Comparison of ENCODE assay signal across 10 cellular contexts in genomic region chr2:3001595-3002184, GRCh38.
A peak's percentile ranks its signal among the peaks of the same experiment; 100 is the strongest.
DNase-seq lines count a peak whose midpoint lies in the region; ATAC-seq, FAIRE-seq and TF ChIP-seq lines count a peak whose summit lies in the region.
"Had no signal": no experiment of that assay in that cellular context is flagged by ENCODE, and none has a peak within 500 bp of the region (broad histone marks: within the 10 kb centered on the region; RNA-seq: fewer than 3 reads in every experiment).

No MANE protein-coding gene starts in this region.

- no peaks in the 10 kb centered on the region for H3K9me1 ChIP-seq in K562 (ENCODE audit: control insufficient read depth, insufficient read depth, low read length)

- DNase-seq in GM06990 (ENCODE audit: extremely low read depth, insufficient read length) (no peak), K562 (ENCODE audit: extremely low read depth in 1 of 4, low spot score in 3 of 4) (peak in 1 of 4 experiments; percentile 18), naive B cell (peak; percentile 5), T1000 (lab: John Stamatoyannopoulos, UW) (no peak)
- no peak for DNase-seq in stimulated activated CD4-positive, alpha-beta T cell treated with anti-CD3 and anti-CD28 coated beads, Interleukin-2, amount 100 ng/mL, for 48 hours
- DNase-seq in activated T-cell treated with anti-CD3 and anti-CD28 coated beads, Interleukin-2, amount 50 U/mL, for 24 hours, result no peak

- H3K79me2 ChIP-seq in K562 (ENCODE audit: control insufficient read depth, insufficient read depth, low read length), result no peaks in the 10 kb centered on the region

- POLR2A ChIA-PET in K562 (lab: Yijun Ruan, JAX), result no interaction called here

- peaks cover 0 to 7% (median 6%) of the 10 kb centered on the region in 3 donors for H3K4me1 Mint-ChIP-seq in naive B cell
- peaks cover 2% of the 10 kb centered on the region for H3K4me1 Mint-ChIP-seq in activated T-cell treated with anti-CD3 and anti-CD28 coated beads, Interleukin-2, amount 50 U/mL, for 24 hours (ENCODE audit: low read depth)

- H3K9ac ChIP-seq in K562 (ENCODE audit: insufficient read depth in 1 of 2, low read depth in 2 of 2, low read length in 2 of 2), result no peak overlapping the region

- H3K9me3 ChIP-seq in K562 (replicated peaks; ENCODE audit: control insufficient read depth, insufficient read depth, low read depth, low read length) (no peaks in the 10 kb centered on the region), gastroesophageal sphincter (no peaks in the 10 kb centered on the region)
- H3K9me3 ChIP-seq: suprapubic skin had no signal

- H4K20me1 ChIP-seq in K562 (replicated peaks; ENCODE audit: control insufficient read depth, insufficient read depth, low read length), result no peaks in the 10 kb centered on the region

- CTCF ChIA-PET in K562 (lab: Yijun Ruan, JAX; ENCODE audit: low intra/inter-chr PET ratio), result no interaction called here

- in situ Hi-C loops in K562 (cut with MboI), result no loop called here

- no peak overlapping the region for H3K4me3 ChIP-seq in GM06990 (replicated peaks; ENCODE audit: low read depth, low read length)
- H3K4me3 ChIP-seq in K562, result no peak overlapping the region
- no peak overlapping the region for H3K4me3 ChIP-seq in gastroesophageal sphincter
- H3K4me3 ChIP-seq: suprapubic skin had no signal

- intact Hi-C loops in K562 (cut with micrococcal nuclease), result no loop called here

- peak in 1 of 2 experiments; percentile 47; a peak in 2 of 4 replicates for TF ChIP-seq RAD21 in K562 (CRISPR knock-in tag; conservative IDR thresholded peaks at IDR 0.05 in 1 of 2, IDR thresholded peaks at IDR 0.05 in 1 of 2)

- no peaks in the 10 kb centered on the region for H3K36me3 Mint-ChIP-seq in naive B cell
- H3K36me3 Mint-ChIP-seq in activated T-cell treated with anti-CD3 and anti-CD28 coated beads, Interleukin-2, amount 50 U/mL, for 24 hours (ENCODE audit: low read depth), result no peaks in the 10 kb centered on the region
- H3K36me3 Mint-ChIP-seq: naive thymus-derived CD4-positive, alpha-beta T cell had no signal

- no peaks in the 10 kb centered on the region for H3K9me3 Mint-ChIP-seq in naive B cell
- H3K9me3 Mint-ChIP-seq in activated T-cell treated with anti-CD3 and anti-CD28 coated beads, Interleukin-2, amount 50 U/mL, for 24 hours, result no peaks in the 10 kb centered on the region
- H3K9me3 Mint-ChIP-seq: naive thymus-derived CD4-positive, alpha-beta T cell had no signal

- no peak overlapping the region for H2AFZ ChIP-seq in K562 (ENCODE audit: low read depth, low read length)

- no peak overlapping the region for H3K27ac ChIP-seq in K562 (ENCODE audit: extremely low read depth, low read depth, low read length)
- no peak overlapping the region for H3K27ac ChIP-seq in gastroesophageal sphincter
- H3K27ac ChIP-seq: suprapubic skin had no signal

- H3K27me3 ChIP-seq in GM06990 (replicated peaks; ENCODE audit: control insufficient read depth, insufficient read depth, low read length) (no peaks in the 10 kb centered on the region), K562 (ENCODE audit: control insufficient read depth in 2 of 2, insufficient read depth in 2 of 2, low read length in 2 of 2) (peaks cover 11 to 19% of the 10 kb centered on the region in 2 experiments; a peak in 4 of 5 replicates), gastroesophageal sphincter (peaks cover 32% of the 10 kb centered on the region)

- no peak overlapping the region for H3K4me2 ChIP-seq in K562 (ENCODE audit: insufficient read depth, low read length)

- H3K4me3 Mint-ChIP-seq in naive B cell, result peak overlapping the region in 1 of 8 donors; percentile 29
- no peak overlapping the region for H3K4me3 Mint-ChIP-seq in activated T-cell treated with anti-CD3 and anti-CD28 coated beads, Interleukin-2, amount 50 U/mL, for 24 hours
- H3K4me3 Mint-ChIP-seq: naive thymus-derived CD4-positive, alpha-beta T cell had no signal

- no TSS peak for BruUV-seq in K562 (replicated peaks; lab: Mats Ljungman, UMichigan)

- TF ChIP-seq POLR2A in K562 (conservative IDR thresholded peaks at IDR 0.05), result no peak
- no peak for TF ChIP-seq POLR2A in gastroesophageal sphincter (IDR thresholded peaks at IDR 0.05)

- ATAC-seq in HG03095 (IDR thresholded peaks at IDR 0.05; ENCODE audit: unreplicated experiment), result peak; percentile 76
- peak; percentile 76 for ATAC-seq in K562
- peak in 1 of 2 donors; percentile 41 for ATAC-seq in naive B cell (ENCODE audit: low read depth in 2 of 2)
- ATAC-seq in gastroesophageal sphincter, result no peak
- ATAC-seq: naive thymus-derived CD4-positive, alpha-beta T cell had no signal

- TF ChIP-seq EP300 in K562 (IDR thresholded peaks at IDR 0.05; ENCODE audit: low read length) (no peak), gastroesophageal sphincter (IDR thresholded peaks at IDR 0.05) (no peak)

- 5% methylated on average over 13 of the region's 13 CpGs for WGBS in K562 (ENCODE audit: insufficient coverage, low coverage, missing lambda C conversion rate)
- WGBS in gastroesophageal sphincter (ENCODE audit: low coverage in 1 of 2), 2 donors, result 21 to 25% methylated on average over 7 to 11 of the region's 13 CpGs

- TF ChIP-seq CTCF in GM06990 (IDR thresholded peaks at IDR 0.05; ENCODE audit: insufficient read depth, low read length, poor library complexity, severe bottlenecking) (peak; percentile 22), K562 (IDR thresholded peaks at IDR 0.05 in 2 of 3, conservative IDR thresholded peaks at IDR 0.05 in 1 of 3; ENCODE audit: insufficient read depth in 2 of 3, low read depth in 1 of 3, low read length in 3 of 3) (peak in 2 of 3 experiments; percentile 28 to 42; a peak in 3 of 6 replicates), gastroesophageal sphincter (IDR thresholded peaks at IDR 0.05) (peak in 1 of 4 experiments; percentile 32)

- H3K36me3 ChIP-seq in GM06990 (ENCODE audit: control insufficient read depth, insufficient read depth, low read length) (no peaks in the 10 kb centered on the region), K562 (ENCODE audit: control insufficient read depth, insufficient read depth, low read length) (no peaks in the 10 kb centered on the region), gastroesophageal sphincter (no peaks in the 10 kb centered on the region)
- H3K36me3 ChIP-seq: suprapubic skin had no signal

- H3K4me1 ChIP-seq in K562 (replicated peaks in 1 of 2; ENCODE audit: control insufficient read depth in 2 of 2, insufficient read depth in 2 of 2, low read length in 2 of 2), result no peaks in the 10 kb centered on the region
- no peaks in the 10 kb centered on the region for H3K4me1 ChIP-seq in gastroesophageal sphincter
- H3K4me1 ChIP-seq: suprapubic skin had no signal

- peak; percentile 19 for FAIRE-seq in K562 (lab: Jason Lieb, UNC)

- H3K27me3 Mint-ChIP-seq in naive B cell, result peaks cover 16 to 35% (median 16%) of the 10 kb centered on the region in 3 donors
- peaks cover 28% of the 10 kb centered on the region for H3K27me3 Mint-ChIP-seq in activated T-cell treated with anti-CD3 and anti-CD28 coated beads, Interleukin-2, amount 50 U/mL, for 24 hours

- H3K27ac Mint-ChIP-seq in naive B cell, result no peak overlapping the region
- H3K27ac Mint-ChIP-seq in activated T-cell treated with anti-CD3 and anti-CD28 coated beads, Interleukin-2, amount 50 U/mL, for 24 hours, result no peak overlapping the region
- H3K27ac Mint-ChIP-seq: naive thymus-derived CD4-positive, alpha-beta T cell had no signal

TF ChIP-seq in K562, 482 proteins besides CTCF, POLR2A, EP300 and RAD21 (continues in another document):
- TF ChIP-seq HMG20A (CRISPR knock-in tag; conservative IDR thresholded peaks at IDR 0.05), result no peak
- no peak for TF ChIP-seq NEUROD1 (IDR thresholded peaks at IDR 0.05; ENCODE audit: borderline replicate concordance, low read depth, low read length, partially characterized antibody)
- no peak for TF ChIP-seq ZNF764 (CRISPR knock-in tag; IDR thresholded peaks at IDR 0.05; ENCODE audit: low read depth)
- no peak for TF ChIP-seq HIVEP1 (CRISPR knock-in tag; IDR thresholded peaks at IDR 0.05)
- no peak for TF ChIP-seq ZBED1 (IDR thresholded peaks at IDR 0.05)
- no peak for TF ChIP-seq KLF16 (IDR thresholded peaks at IDR 0.05)
- no peak for TF ChIP-seq ZFP1 (CRISPR knock-in tag; IDR thresholded peaks at IDR 0.05)
- no peak for TF ChIP-seq IRF1 (CRISPR knock-in tag; IDR thresholded peaks at IDR 0.05; ENCODE audit: borderline replicate concordance)
- TF ChIP-seq CSDE1 (IDR thresholded peaks at IDR 0.05), result no peak
- no peak for TF ChIP-seq PML (IDR thresholded peaks at IDR 0.05; ENCODE audit: low read length)
- no peak for TF ChIP-seq ELK1 (CRISPR knock-in tag; IDR thresholded peaks at IDR 0.05)
- TF ChIP-seq ZNF324 (CRISPR knock-in tag; IDR thresholded peaks at IDR 0.05), result no peak
- TF ChIP-seq GTF2F1 (IDR thresholded peaks at IDR 0.05; ENCODE audit: low read depth, low read length), result no peak
- no peak for TF ChIP-seq SMAD1 (IDR thresholded peaks at IDR 0.05; ENCODE audit: low read depth, low read length, partially characterized antibody)
- TF ChIP-seq SMAD2 (IDR thresholded peaks at IDR 0.05; ENCODE audit: low read depth, low read length), result no peak
